In genomic region chr19:30857966-30858490, GRCh38 we compare ENCODE assay signal across 25 cellular contexts.
"Had no signal": no experiment of that assay in that cellular context is flagged by ENCODE, and none has a peak within 500 bp of the region (broad histone marks: within the 10 kb centered on the region; RNA-seq: fewer than 3 reads in every experiment).

No MANE protein-coding gene starts in this region.

- H3K36me3 ChIP-seq: lower lobe of right lung, neutrophil, right atrium auricular region, sigmoid colon, tibial artery, upper lobe of left lung, uterus had no signal

- H3K79me2 ChIP-seq: parathyroid adenoma had no signal

- H3K27me3 Mint-ChIP-seq: stimulated activated memory B cell treated with anti-CD40 and anti-IgM and Interleukin-4, amounts not matched to agents 10 μg/mL and 1 μg/mL and 100 μg/mL, for 72 hours had no signal

- H3K27ac ChIP-seq: dorsolateral prefrontal cortex, lower lobe of right lung, neutrophil, parathyroid adenoma, right atrium auricular region, sigmoid colon, testis, tibial artery, upper lobe of left lung, uterus had no signal

- H3K4me1 ChIP-seq: lower lobe of right lung, parathyroid adenoma, right atrium auricular region, sigmoid colon, testis, tibial artery, upper lobe of left lung, uterus had no signal

- DNase-seq: cerebellar nuclear complex; dorsolateral prefrontal cortex; effector CD8-positive, alpha-beta T cell; hypothalamus; immature natural killer cell; islet precursor cell; kidney glomerular epithelial cell; left colon; left ventricle myocardium superior; lower lobe of right lung; sigmoid colon; stimulated activated CD4-positive, alpha-beta T cell treated with anti-CD3 and anti-CD28 coated beads, Interleukin-4, amount 100 ng/mL, for 4 hours; stimulated activated naive CD8-positive, alpha-beta T cell treated with anti-CD3 and anti-CD28 coated beads, Interleukin-15, Interleukin-2, amounts not matched to agents 100 U/mL and 50 U/mL, for 24 hours; substantia nigra; testis; upper lobe of left lung; uterus had no signal

- H3K9me3 Mint-ChIP-seq: immature natural killer cell; natural killer cell treated with Interleukin-12 subunit alpha and Interleukin-12 subunit beta and Interleukin-15 and Interleukin-18, amount 100 ng/mL, for 72 hours had no signal

- ATAC-seq: left colon; left ventricle myocardium superior; lower lobe of right lung; natural killer cell treated with Interleukin-12 subunit alpha and Interleukin-12 subunit beta and Interleukin-15 and Interleukin-18, amount 100 ng/mL, for 72 hours; stimulated activated memory B cell treated with anti-CD40 and anti-IgM and Interleukin-4, amounts not matched to agents 10 μg/mL and 1 μg/mL and 100 μg/mL, for 72 hours; stimulated activated naive CD8-positive, alpha-beta T cell treated with anti-CD3 and anti-CD28 coated beads, Interleukin-15, Interleukin-2, amounts not matched to agents 100 U/mL and 50 U/mL, for 24 hours had no signal

- H2AFZ ChIP-seq: parathyroid adenoma had no signal

- H3K27ac Mint-ChIP-seq: immature natural killer cell; natural killer cell treated with Interleukin-12 subunit alpha and Interleukin-12 subunit beta and Interleukin-15 and Interleukin-18, amount 100 ng/mL, for 72 hours; progenitor cell of endocrine pancreas; stimulated activated memory B cell treated with anti-CD40 and anti-IgM and Interleukin-4, amounts not matched to agents 10 μg/mL and 1 μg/mL and 100 μg/mL, for 72 hours had no signal

- H3K4me3 ChIP-seq: dorsolateral prefrontal cortex, lower lobe of right lung, right atrium auricular region, sigmoid colon, testis, tibial artery, upper lobe of left lung, uterus had no signal

- H3K4me3 Mint-ChIP-seq: immature natural killer cell; natural killer cell treated with Interleukin-12 subunit alpha and Interleukin-12 subunit beta and Interleukin-15 and Interleukin-18, amount 100 ng/mL, for 72 hours; neural crest cell; stimulated activated memory B cell treated with anti-CD40 and anti-IgM and Interleukin-4, amounts not matched to agents 10 μg/mL and 1 μg/mL and 100 μg/mL, for 72 hours had no signal

- H3K4me1 Mint-ChIP-seq: immature natural killer cell; neural crest cell; stimulated activated memory B cell treated with anti-CD40 and anti-IgM and Interleukin-4, amounts not matched to agents 10 μg/mL and 1 μg/mL and 100 μg/mL, for 72 hours had no signal

- H3K36me3 Mint-ChIP-seq: immature natural killer cell; natural killer cell treated with Interleukin-12 subunit alpha and Interleukin-12 subunit beta and Interleukin-15 and Interleukin-18, amount 100 ng/mL, for 72 hours; stimulated activated memory B cell treated with anti-CD40 and anti-IgM and Interleukin-4, amounts not matched to agents 10 μg/mL and 1 μg/mL and 100 μg/mL, for 72 hours had no signal

- H3K27me3 ChIP-seq: neutrophil, right atrium auricular region, sigmoid colon, testis, tibial artery, upper lobe of left lung, uterus had no signal
